In the genomic region with DNA sequence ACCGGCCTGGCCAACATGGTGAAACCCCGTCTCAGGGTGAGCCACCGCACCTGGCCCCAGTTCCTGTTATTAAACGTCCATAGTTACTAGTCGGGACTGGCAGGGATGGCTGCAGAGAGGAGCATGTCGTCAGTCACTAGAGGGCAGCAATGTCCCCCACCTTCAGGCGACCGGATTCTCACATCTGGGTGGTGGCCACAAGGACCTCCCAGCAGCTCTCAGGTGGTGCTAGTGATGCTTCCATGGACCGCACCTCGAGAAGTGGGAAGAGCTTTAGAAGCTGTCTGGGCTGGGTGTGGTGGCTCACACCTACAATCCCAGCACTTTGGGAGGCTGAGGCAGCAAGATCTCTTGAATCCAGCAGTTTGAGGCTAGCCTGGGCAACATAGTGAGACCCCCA, we compare ENCODE assay signal across 8 cellular contexts. TPM values are rescaled to one million over a fixed set of nuclear protein-coding genes. Genes with fewer than 3 reads are reported as not detected.
DNase-seq lines count a peak whose midpoint lies in the region; ATAC-seq and TF ChIP-seq lines count a peak whose summit lies in the region.

No MANE protein-coding gene starts in this region.

- TF ChIP-seq CTCF in AG09319 (IDR thresholded peaks at IDR 0.05; ENCODE audit: low read depth, low read length): peak; percentile 16

- ATAC-seq in GM18511 (IDR thresholded peaks at IDR 0.05; ENCODE audit: unreplicated experiment) (peak; percentile 65), HG03196 (IDR thresholded peaks at IDR 0.05; ENCODE audit: unreplicated experiment) (peak; percentile 47), left colon (peak; percentile 91), GM19455 (IDR thresholded peaks at IDR 0.05; ENCODE audit: unreplicated experiment) (no peak)

- DNase-seq in AG09319 (ENCODE audit: extremely low read depth, low read depth) (no peak), RKO (ENCODE audit: low spot score) (peak; percentile 63), left colon (peak; percentile 54 to 59)
- DNase-seq in activated effector memory CD4-positive, alpha-beta T cell treated with anti-CD3 and anti-CD28 coated beads, Interleukin-2, amount 50 U/mL, for 16 hours: peak; percentile 79
- DNase-seq in stimulated activated naive CD4-positive, alpha-beta T cell treated with Interleukin-2 at 50 U/mL for 16 hours (lab: John Stamatoyannopoulos, UW): peak; percentile 29

- intact Hi-C loops in left colon (cut with DNase I, micrococcal nuclease): no loop called here

RNA-seq across cellular contexts. Expression of a gene that starts 13.3 kb away (rescaled TPM):
- total RNA-seq in left colon: 1 to 10 TPM; 3.9 to 9.4 TPM

RNA-seq across cellular contexts. Expression of a gene that starts 54.7 kb away (rescaled TPM):
- 1 to 10 TPM; 1.6 to 4.8 TPM for total RNA-seq in left colon
